ENCODE assay signal across 24 cellular contexts in the genomic region with DNA sequence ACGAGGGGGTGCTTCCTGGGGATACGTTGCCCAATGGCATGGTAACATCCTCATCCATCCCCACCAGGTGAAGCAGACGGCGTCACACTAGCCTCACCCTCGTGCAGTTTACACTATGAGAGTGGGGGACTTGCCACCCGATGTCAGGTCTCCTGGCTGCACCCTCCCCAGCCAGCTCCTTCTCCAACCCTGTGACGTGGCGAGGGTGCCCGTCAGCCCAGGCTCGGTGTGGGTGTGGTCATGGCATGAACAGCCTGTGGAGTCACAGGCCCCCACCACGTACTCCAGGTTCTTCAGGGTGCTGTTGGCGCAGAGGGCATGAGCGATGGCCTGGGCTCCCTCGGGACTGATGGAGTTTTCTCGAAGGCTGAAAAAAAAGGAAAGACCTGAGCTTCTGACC. TPM values are rescaled to one million over a fixed set of nuclear protein-coding genes. Genes with fewer than 3 reads are reported as not detected.
"Had no signal": no experiment of that assay in that cellular context is flagged by ENCODE, and none has a peak within 500 bp of the region (broad histone marks: within the 10 kb centered on the region; RNA-seq: fewer than 3 reads in every experiment).

No MANE protein-coding gene starts in this region.

- H3K9me3 ChIP-seq: body of pancreas, pancreas, sigmoid colon, SK-N-SH, spleen, tibial nerve, vagina had no signal

- H3K27ac ChIP-seq: body of pancreas, coronary artery, pancreas, sigmoid colon, tibial nerve, vagina had no signal

- H3K4me1 ChIP-seq: body of pancreas, pancreas, sigmoid colon, tibial nerve, vagina had no signal

- H3K4me3 Mint-ChIP-seq: activated CD4-positive, alpha-beta memory T cell treated with anti-CD3 and anti-CD28 coated beads for 36 hours; activated naive CD8-positive, alpha-beta T cell; stimulated activated naive CD8-positive, alpha-beta T cell treated with anti-CD3 and anti-CD28 coated beads, Interleukin-15, Interleukin-2, amounts not matched to agents 100 ng/mL and 50 ng/mL, for 24 hours; T-helper 2 cell treated with Interferon-gamma antibody and Interleukin-4, amounts not matched to agents 5 μg/mL and 100 μg/mL, for 36 hours; WTC11 had no signal

- H3K4me3 ChIP-seq: body of pancreas, coronary artery, pancreas, sigmoid colon, spleen, tibial nerve, vagina had no signal

- H3K27ac Mint-ChIP-seq: activated CD4-positive, alpha-beta memory T cell treated with anti-CD3 and anti-CD28 coated beads for 36 hours; activated naive CD8-positive, alpha-beta T cell; activated T-helper 2 cell treated with anti-CD3 and anti-CD28 coated beads, Interferon-gamma antibody, Interleukin-2, Interleukin-4, amounts not matched to agents 10 μg/mL and 5 μg/mL and 100 μg/mL, durations not matched to agents 14 hours and 24 hours and 36 hours; stimulated activated naive CD8-positive, alpha-beta T cell treated with anti-CD3 and anti-CD28 coated beads, Interleukin-15, Interleukin-2, amounts not matched to agents 100 ng/mL and 50 ng/mL, for 24 hours; T-helper 2 cell treated with Interferon-gamma antibody and Interleukin-4, amounts not matched to agents 5 μg/mL and 100 μg/mL, for 36 hours; WTC11 had no signal

- H3K27me3 ChIP-seq: body of pancreas, pancreas, sigmoid colon, spleen, tibial nerve, vagina had no signal

- H3K36me3 Mint-ChIP-seq: WTC11 had no signal

- H3K36me3 ChIP-seq: pancreas, sigmoid colon, vagina had no signal

- H3K9me3 Mint-ChIP-seq: activated CD4-positive, alpha-beta memory T cell treated with anti-CD3 and anti-CD28 coated beads for 36 hours; activated T-helper 2 cell treated with anti-CD3 and anti-CD28 coated beads, Interferon-gamma antibody, Interleukin-2, Interleukin-4, amounts not matched to agents 10 μg/mL and 5 μg/mL and 100 μg/mL, durations not matched to agents 14 hours and 24 hours and 36 hours; T-helper 2 cell treated with Interferon-gamma antibody and Interleukin-4, amounts not matched to agents 5 μg/mL and 100 μg/mL, for 36 hours had no signal

- H3K27me3 Mint-ChIP-seq: activated CD4-positive, alpha-beta memory T cell treated with anti-CD3 and anti-CD28 coated beads for 36 hours; activated naive CD8-positive, alpha-beta T cell; stimulated activated naive CD8-positive, alpha-beta T cell treated with anti-CD3 and anti-CD28 coated beads, Interleukin-15, Interleukin-2, amounts not matched to agents 100 ng/mL and 50 ng/mL, for 24 hours had no signal

- DNase-seq: activated CD4-positive, alpha-beta memory T cell treated with anti-CD3 and anti-CD28 coated beads for 36 hours; activated CD4-positive, alpha-beta T cell treated with anti-CD3 and anti-CD28 coated beads for 4 hours; activated T-cell treated with anti-CD3 and anti-CD28 coated beads for 4 hours; body of pancreas; central memory CD4-positive, alpha-beta T cell; erythroblast; hypothalamus; islet precursor cell; midbrain; pancreas; sigmoid colon; SK-N-SH; stimulated activated CD8-positive, alpha-beta memory T cell treated with anti-CD3 and anti-CD28 coated beads, Interleukin-4, amount 100 ng/mL, for 48 hours had no signal

- ATAC-seq: body of pancreas, pancreas, WTC11 had no signal

RNA-seq across cellular contexts. Expression of gene NLRC3, which starts 28.3 kb away (rescaled TPM):
- polyA plus RNA-seq: SK-N-SH had no signal

RNA-seq across cellular contexts. Expression of gene C16orf90, which starts 53.6 kb away (rescaled TPM):
- total RNA-seq: activated CD4-positive, alpha-beta memory T cell treated with anti-CD3 and anti-CD28 coated beads for 36 hours; activated T-helper 2 cell treated with anti-CD3 and anti-CD28 coated beads, Interferon-gamma antibody, Interleukin-2, Interleukin-4, amounts not matched to agents 10 μg/mL and 5 μg/mL and 100 μg/mL, durations not matched to agents 14 hours and 24 hours and 36 hours; body of pancreas; frontal cortex; lung microvascular endothelial cell; pancreas; sigmoid colon; spleen; tibial nerve; vagina; WTC11 had no signal
- polyA plus RNA-seq: pancreas, sigmoid colon, SK-N-SH, spleen had no signal
